Comparison of ENCODE assay signal across 8 cellular contexts in genomic region chr9:38066167-38066906, GRCh38. TPM values are rescaled to one million over a fixed set of nuclear protein-coding genes. Genes with fewer than 3 reads are reported as not detected.
DNase-seq lines count a peak whose midpoint lies in the region; ATAC-seq and TF ChIP-seq lines count a peak whose summit lies in the region.

No MANE protein-coding gene starts in this region.

- H3K27ac ChIP-seq in iPS-18a (ENCODE audit: low read length) (no peak overlapping the region), subcutaneous abdominal adipose tissue (ENCODE audit: low read depth, low read length) (peak overlapping the region; percentile 70)

- no peak overlapping the region for H3K27ac Mint-ChIP-seq in activated B cell treated with CpG ODN at 0.5 μM for 24 hours

- H3K36me3 Mint-ChIP-seq in activated B cell treated with CpG ODN at 0.5 μM for 24 hours (ENCODE audit: low read depth): no peaks in the 10 kb centered on the region

- peak overlapping the region; percentile 80 for H3K4me3 Mint-ChIP-seq in activated B cell treated with CpG ODN at 0.5 μM for 24 hours

- H3K9me3 ChIP-seq in iPS-18a (ENCODE audit: control insufficient read depth, low read depth, low read length) (no peaks in the 10 kb centered on the region), subcutaneous abdominal adipose tissue (ENCODE audit: control insufficient read depth in 5 of 5, low read length in 5 of 5) (no peaks in the 10 kb centered on the region)

- CTCF ChIA-PET in activated B cell treated with CpG ODN at 0.5 μM for 24 hours (lab: Charles Lee): interaction anchor here (1.0 kb wide), 2 partner anchors 21 to 154 kb away, joined by 3 read pairs; no protein-coding TSS in a partner anchor

- peaks cover 14% of the 10 kb centered on the region for H3K4me1 Mint-ChIP-seq in activated B cell treated with CpG ODN at 0.5 μM for 24 hours

- no peak overlapping the region for H3K9ac ChIP-seq in iPS-18a (ENCODE audit: low read length)
- H3K9ac ChIP-seq in subcutaneous abdominal adipose tissue (ENCODE audit: low read length in 5 of 5): peak overlapping the region in 4 of 5 donors; percentile 43 to 93 (median 77)

- peaks cover 33% of the 10 kb centered on the region for H3K27me3 Mint-ChIP-seq in activated B cell treated with CpG ODN at 0.5 μM for 24 hours

- H3K4me1 ChIP-seq in iPS-18a (ENCODE audit: control insufficient read depth, low read depth, low read length): peaks cover 24% of the 10 kb centered on the region
- H3K4me1 ChIP-seq in subcutaneous abdominal adipose tissue (ENCODE audit: control insufficient read depth in 5 of 5, insufficient read depth in 5 of 5, low read length in 5 of 5): peaks cover 3 to 77% (median 62%) of the 10 kb centered on the region in 5 donors

- no peak for ATAC-seq in activated B cell treated with CpG ODN at 0.5 μM for 24 hours (ENCODE audit: low read depth)

- peak overlapping the region; percentile 71 for H3K4me3 ChIP-seq in iPS-18a (ENCODE audit: low read length)
- H3K4me3 ChIP-seq in subcutaneous abdominal adipose tissue (ENCODE audit: low read depth in 1 of 5, low read length in 5 of 5): peak overlapping the region; percentile 70 to 87 (median 85)

- intact Hi-C loops in activated B cell treated with CpG ODN at 0.5 μM for 24 hours (cut with micrococcal nuclease): loop anchor here (2.0 to 10.0 kb wide), 3 partner anchors 20 to 484 kb away; partner anchors contain the start of gene ALDH1B1

- POLR2A ChIA-PET in activated B cell treated with CpG ODN at 0.5 μM for 24 hours (lab: Charles Lee): interaction anchor here (0.6 kb wide), 1 partner anchor 9 kb away, joined by 3 read pairs; no protein-coding TSS in a partner anchor

- DNase-seq in NCI-H526 (lab: John Stamatoyannopoulos, UW) (peak; percentile 44 to 61), NCI-H526 treated with DMSO at 0.1 percent for 48 hours (lab: John Stamatoyannopoulos, UW) (no peak), activated B cell treated with CpG ODN at 0.5 μM for 24 hours (no peak), cerebellar nuclear complex (lab: John Stamatoyannopoulos, UW) (no peak), NCI-H2196 (lab: John Stamatoyannopoulos, UW; ENCODE audit: unreplicated experiment) (no peak), retina (no peak)

- no peak for TF ChIP-seq CTCF in activated B cell treated with CpG ODN at 0.5 μM for 24 hours (IDR thresholded peaks at IDR 0.05)

- no peaks in the 10 kb centered on the region for H3K9me3 Mint-ChIP-seq in activated B cell treated with CpG ODN at 0.5 μM for 24 hours

- H3K27me3 ChIP-seq in iPS-18a (ENCODE audit: control insufficient read depth, insufficient read depth, low read length) (peaks cover 43% of the 10 kb centered on the region), subcutaneous abdominal adipose tissue (ENCODE audit: control insufficient read depth in 5 of 5, insufficient read depth in 4 of 5, low read length in 5 of 5) (no peaks in the 10 kb centered on the region)

- H3K36me3 ChIP-seq in iPS-18a (ENCODE audit: control insufficient read depth, low read depth, low read length) (no peaks in the 10 kb centered on the region), subcutaneous abdominal adipose tissue (ENCODE audit: control insufficient read depth in 5 of 5, insufficient read depth in 5 of 5, low read length in 5 of 5) (no peaks in the 10 kb centered on the region)

RNA-seq across cellular contexts. Expression of gene SHB, which starts 2.7 kb away (rescaled TPM):
- total RNA-seq in activated B cell treated with CpG ODN at 0.5 μM for 24 hours: 0.44 and 0.81 TPM in 2 replicates

Comparison
In these comparisons a context has a peak if more than half of its experiments do, and no peak if none do; other contexts are left out.
1. DNase-seq: peak in NCI-H526 (2 of 2); none in NCI-H526 treated with DMSO at 0.1 percent for 48 hours (single experiment), activated B cell treated with CpG ODN at 0.5 μM for 24 hours (single experiment), cerebellar nuclear complex (0 of 2), NCI-H2196 (single experiment) and retina (single experiment).